ENCODE assay signal across 24 cellular contexts in genomic region chr7:78634073-78634472, GRCh38.
DNase-seq lines count a peak whose midpoint lies in the region; ATAC-seq and TF ChIP-seq lines count a peak whose summit lies in the region.
"Had no signal": no experiment of that assay in that cellular context is flagged by ENCODE, and none has a peak within 500 bp of the region (broad histone marks: within the 10 kb centered on the region; RNA-seq: fewer than 3 reads in every experiment).

No MANE protein-coding gene starts in this region.

- peak; percentile 66; the same call in 1 of the 2 replicates for ATAC-seq in PC-3
- ATAC-seq in esophagus mucosa: peak; percentile 86
- ATAC-seq in GM21619 (IDR thresholded peaks at IDR 0.05; ENCODE audit: unreplicated experiment): no peak
- no peak for ATAC-seq in naive thymus-derived CD4-positive, alpha-beta T cell
- ATAC-seq: mucosa of descending colon; stimulated activated naive CD8-positive, alpha-beta T cell treated with anti-CD3 and anti-CD28 coated beads, Interleukin-15, amount 100 ng/mL, for 72 hours had no signal

- H3K27me3 ChIP-seq in PC-3 (ENCODE audit: low read length): no peaks in the 10 kb centered on the region
- H3K27me3 ChIP-seq in naive thymus-derived CD4-positive, alpha-beta T cell (ENCODE audit: control insufficient read depth in 2 of 2, insufficient read depth in 2 of 2, low read length in 2 of 2): no peaks in the 10 kb centered on the region
- H3K27me3 ChIP-seq: cardiac muscle cell, hepatocyte, tibial nerve had no signal

- H3K36me3 Mint-ChIP-seq in neural crest cell (ENCODE audit: low read depth): no peaks in the 10 kb centered on the region
- no peaks in the 10 kb centered on the region for H3K36me3 Mint-ChIP-seq in naive thymus-derived CD4-positive, alpha-beta T cell
- H3K36me3 Mint-ChIP-seq: activated naive CD4-positive, alpha-beta T cell treated with anti-CD3 and anti-CD28 coated beads, Interleukin-2, amount 50 U/mL, for 24 hours; CD14-positive monocyte had no signal

- peaks cover 24% of the 10 kb centered on the region; the same call in 1 of the 2 replicates for H3K4me1 ChIP-seq in PC-3 (ENCODE audit: insufficient read depth, low read length)
- H3K4me1 ChIP-seq in naive thymus-derived CD4-positive, alpha-beta T cell (ENCODE audit: control insufficient read depth in 2 of 2, insufficient read depth in 2 of 2, low read length in 2 of 2): no peaks in the 10 kb centered on the region
- H3K4me1 ChIP-seq: parathyroid adenoma, tibial nerve had no signal

- H3K9ac ChIP-seq in PC-3 (ENCODE audit: low read length): no peak overlapping the region
- H3K9ac ChIP-seq: parathyroid adenoma had no signal

- no peak overlapping the region for H3K4me3 ChIP-seq in PC-3 (ENCODE audit: low read length)
- H3K4me3 ChIP-seq in naive thymus-derived CD4-positive, alpha-beta T cell (ENCODE audit: low read length): no peak overlapping the region
- H3K4me3 ChIP-seq: cardiac muscle cell, hepatocyte, mucosa of descending colon, tibial nerve had no signal

- H2AFZ ChIP-seq in PC-3 (ENCODE audit: low read length): no peak overlapping the region
- H2AFZ ChIP-seq: hepatocyte, parathyroid adenoma had no signal

- peaks cover 19% of the 10 kb centered on the region for H3K4me1 Mint-ChIP-seq in neural crest cell
- H3K4me1 Mint-ChIP-seq in naive thymus-derived CD4-positive, alpha-beta T cell: no peaks in the 10 kb centered on the region
- H3K4me1 Mint-ChIP-seq: activated CD4-positive, alpha-beta T cell treated with anti-CD3 and anti-CD28 coated beads, Interleukin-2, amount 10 ng/mL, durations not matched to agents 7 days and 5 days; activated naive CD4-positive, alpha-beta T cell treated with anti-CD3 and anti-CD28 coated beads, Interleukin-2, amount 50 U/mL, for 24 hours; CD14-positive monocyte; immature natural killer cell; nephron progenitor cell; stimulated activated naive CD8-positive, alpha-beta T cell treated with anti-CD3 and anti-CD28 coated beads, Interleukin-15, amount 100 ng/mL, for 72 hours had no signal

- no peaks in the 10 kb centered on the region for H3K27me3 Mint-ChIP-seq in neural crest cell (ENCODE audit: low read depth)
- H3K27me3 Mint-ChIP-seq in naive thymus-derived CD4-positive, alpha-beta T cell: no peaks in the 10 kb centered on the region
- H3K27me3 Mint-ChIP-seq: activated CD4-positive, alpha-beta T cell treated with anti-CD3 and anti-CD28 coated beads, Interleukin-2, amount 10 ng/mL, durations not matched to agents 7 days and 5 days; activated naive CD4-positive, alpha-beta T cell treated with anti-CD3 and anti-CD28 coated beads, Interleukin-2, amount 50 U/mL, for 24 hours; stimulated activated naive CD8-positive, alpha-beta T cell treated with anti-CD3 and anti-CD28 coated beads, Interleukin-15, amount 100 ng/mL, for 72 hours had no signal

- TF ChIP-seq CTCF in PC-3 (conservative IDR thresholded peaks at IDR 0.05; ENCODE audit: low read depth, low read length) (no peak), neural crest cell (conservative IDR thresholded peaks at IDR 0.05) (no peak)

- H3K9me3 Mint-ChIP-seq in neural crest cell: no peaks in the 10 kb centered on the region
- peaks cover 0 to 26% (median 5%) of the 10 kb centered on the region in 11 donors for H3K9me3 Mint-ChIP-seq in naive thymus-derived CD4-positive, alpha-beta T cell
- H3K9me3 Mint-ChIP-seq: activated CD4-positive, alpha-beta T cell treated with anti-CD3 and anti-CD28 coated beads, Interleukin-2, amount 10 ng/mL, durations not matched to agents 7 days and 5 days; nephron progenitor cell had no signal

- no TSS peak for BruUV-seq in PC-3 (replicated peaks; lab: Mats Ljungman, UMichigan)

- CTCF ChIA-PET in PC-3 (lab: Charles Lee): no interaction called here
- CTCF ChIA-PET in naive thymus-derived CD4-positive, alpha-beta T cell (lab: Charles Lee): no interaction called here

- H3K4me2 ChIP-seq in PC-3 (ENCODE audit: low read length): no peak overlapping the region
- H3K4me2 ChIP-seq: hepatocyte had no signal

- DNase-seq in ELF-1 (ENCODE audit: low read depth, low spot score) (peak; percentile 3), PC-3 (peak; percentile 19), neural crest cell (ENCODE audit: low read depth, low spot score) (no peak), NCI-H2029 treated with DMSO at 0.1 percent for 48 hours (lab: John Stamatoyannopoulos, UW) (no peak)
- DNase-seq in stimulated activated CD4-positive, alpha-beta T cell treated with anti-CD3 and anti-CD28 coated beads, Interleukin-2, amount 100 ng/mL, for 48 hours: no peak
- no peak for DNase-seq in naive thymus-derived CD4-positive, alpha-beta T cell
- DNase-seq: activated CD4-positive, alpha-beta T cell treated with anti-CD3 and anti-CD28 coated beads, Interleukin-2, amount 10 ng/mL, durations not matched to agents 7 days and 5 days; immature natural killer cell; mucosa of descending colon; NCI-H1092 treated with DMSO at 0.1 percent for 48 hours; NCI-H2029; NCI-H345; NCI-H82; nephron progenitor cell; stimulated activated naive CD8-positive, alpha-beta T cell treated with anti-CD3 and anti-CD28 coated beads, Interleukin-15, amount 100 ng/mL, for 72 hours; WERI-Rb-1 had no signal

- H3K27ac Mint-ChIP-seq in neural crest cell (ENCODE audit: unreplicated experiment): peak overlapping the region; percentile 72
- H3K27ac Mint-ChIP-seq in naive thymus-derived CD4-positive, alpha-beta T cell: no peak overlapping the region
- H3K27ac Mint-ChIP-seq: activated CD4-positive, alpha-beta T cell treated with anti-CD3 and anti-CD28 coated beads, Interleukin-2, amount 10 ng/mL, durations not matched to agents 7 days and 5 days; activated naive CD4-positive, alpha-beta T cell treated with anti-CD3 and anti-CD28 coated beads, Interleukin-2, amount 50 U/mL, for 24 hours; CD14-positive monocyte; immature natural killer cell; nephron progenitor cell; stimulated activated naive CD8-positive, alpha-beta T cell treated with anti-CD3 and anti-CD28 coated beads, Interleukin-15, amount 100 ng/mL, for 72 hours had no signal

- H3K79me2 ChIP-seq in PC-3 (ENCODE audit: low read length): no peaks in the 10 kb centered on the region
- H3K79me2 ChIP-seq: hepatocyte, parathyroid adenoma had no signal

- H3K36me3 ChIP-seq in PC-3 (ENCODE audit: low read depth, low read length): no peaks in the 10 kb centered on the region
- no peaks in the 10 kb centered on the region for H3K36me3 ChIP-seq in naive thymus-derived CD4-positive, alpha-beta T cell (ENCODE audit: control insufficient read depth in 2 of 3, insufficient read depth in 3 of 3, low read length in 3 of 3)
- H3K36me3 ChIP-seq: cardiac muscle cell, tibial nerve, WERI-Rb-1 had no signal

- no peak overlapping the region for H3K4me3 Mint-ChIP-seq in neural crest cell
- H3K4me3 Mint-ChIP-seq in naive thymus-derived CD4-positive, alpha-beta T cell: no peak overlapping the region
- H3K4me3 Mint-ChIP-seq: activated CD4-positive, alpha-beta T cell treated with anti-CD3 and anti-CD28 coated beads, Interleukin-2, amount 10 ng/mL, durations not matched to agents 7 days and 5 days; activated naive CD4-positive, alpha-beta T cell treated with anti-CD3 and anti-CD28 coated beads, Interleukin-2, amount 50 U/mL, for 24 hours; CD14-positive monocyte; immature natural killer cell; nephron progenitor cell; stimulated activated naive CD8-positive, alpha-beta T cell treated with anti-CD3 and anti-CD28 coated beads, Interleukin-15, amount 100 ng/mL, for 72 hours had no signal

- H3K27ac ChIP-seq in PC-3 (ENCODE audit: low read length): no peak overlapping the region
- no peak overlapping the region for H3K27ac ChIP-seq in naive thymus-derived CD4-positive, alpha-beta T cell (ENCODE audit: low read depth, low read length)
- H3K27ac ChIP-seq: cardiac muscle cell, hepatocyte, parathyroid adenoma, tibial nerve, WERI-Rb-1 had no signal

- intact Hi-C loops in PC-3 (cut with micrococcal nuclease): no loop called here
- intact Hi-C loops in naive thymus-derived CD4-positive, alpha-beta T cell (cut with micrococcal nuclease): no loop called here

- no peaks in the 10 kb centered on the region for H3K9me2 ChIP-seq in PC-3 (replicated peaks; ENCODE audit: low read length)

- H4K20me1 ChIP-seq in PC-3 (ENCODE audit: low read length): no peaks in the 10 kb centered on the region

- no peaks in the 10 kb centered on the region for H3F3A ChIP-seq in PC-3 (ENCODE audit: low read length, unreplicated experiment)

- POLR2A ChIA-PET in PC-3 (lab: Charles Lee; ENCODE audit: unreplicated experiment): no interaction called here
- POLR2A ChIA-PET in naive thymus-derived CD4-positive, alpha-beta T cell (lab: Charles Lee): no interaction called here

- no peaks in the 10 kb centered on the region for H3K9me3 ChIP-seq in PC-3 (ENCODE audit: low read length)
- no peaks in the 10 kb centered on the region for H3K9me3 ChIP-seq in naive thymus-derived CD4-positive, alpha-beta T cell (ENCODE audit: control insufficient read depth in 2 of 3, low read length in 3 of 3)
- H3K9me3 ChIP-seq: mucosa of descending colon, tibial nerve had no signal

Comparison
In these comparisons a context has a peak if more than half of its experiments do, and no peak if none do; other contexts are left out.
1. DNase-seq: peak in ELF-1 (single experiment) and PC-3 (single experiment); none in neural crest cell (single experiment), stimulated activated CD4-positive, alpha-beta T cell treated with anti-CD3 and anti-CD28 coated beads, Interleukin-2, amount 100 ng/mL, for 48 hours (0 of 2), NCI-H2029 treated with DMSO at 0.1 percent for 48 hours (single experiment) and naive thymus-derived CD4-positive, alpha-beta T cell (0 of 9).
2. ATAC-seq: peak in PC-3 (single experiment) and esophagus mucosa (single experiment); none in GM21619 (single experiment) and naive thymus-derived CD4-positive, alpha-beta T cell (single experiment).